Comparison of ENCODE assay signal across 1 cellular context in the genomic region with DNA sequence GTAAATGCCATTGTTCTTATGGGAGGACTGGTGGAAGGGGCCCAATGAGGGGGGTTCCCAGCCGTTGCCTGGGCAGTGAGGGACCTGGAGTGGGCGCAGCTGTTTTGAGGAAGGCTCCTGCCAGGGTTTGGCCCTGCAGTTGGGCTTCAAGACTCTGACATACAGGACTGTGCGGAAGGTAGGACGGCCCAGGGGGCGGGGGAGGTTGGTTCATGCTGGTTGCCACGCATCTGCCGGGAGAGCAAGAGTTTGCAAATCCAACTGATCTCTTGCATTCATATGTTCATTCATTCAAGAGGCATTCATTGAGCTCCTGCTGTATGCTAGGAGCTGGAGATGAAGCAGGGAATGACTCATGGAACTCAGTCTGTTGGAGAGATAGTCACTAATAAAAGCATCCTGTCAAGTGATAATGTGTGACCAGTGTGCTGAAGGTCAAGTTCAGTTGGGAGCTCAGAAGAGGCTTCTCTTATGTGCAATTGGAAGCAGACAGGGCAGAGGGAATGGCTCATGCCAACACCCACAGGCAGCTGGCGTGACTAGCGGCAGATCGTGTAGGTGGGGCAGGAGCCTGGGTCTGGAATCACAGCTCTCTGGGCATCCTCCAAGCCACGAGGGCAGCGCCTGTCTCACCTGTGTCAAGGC.
TF ChIP-seq lines count a peak whose summit lies in the region.

No MANE protein-coding gene starts in this region.

TF ChIP-seq in H1, 55 proteins besides CTCF, POLR2A, EP300 and RAD21 (continued from another document):
- TF ChIP-seq, protein P1, sequence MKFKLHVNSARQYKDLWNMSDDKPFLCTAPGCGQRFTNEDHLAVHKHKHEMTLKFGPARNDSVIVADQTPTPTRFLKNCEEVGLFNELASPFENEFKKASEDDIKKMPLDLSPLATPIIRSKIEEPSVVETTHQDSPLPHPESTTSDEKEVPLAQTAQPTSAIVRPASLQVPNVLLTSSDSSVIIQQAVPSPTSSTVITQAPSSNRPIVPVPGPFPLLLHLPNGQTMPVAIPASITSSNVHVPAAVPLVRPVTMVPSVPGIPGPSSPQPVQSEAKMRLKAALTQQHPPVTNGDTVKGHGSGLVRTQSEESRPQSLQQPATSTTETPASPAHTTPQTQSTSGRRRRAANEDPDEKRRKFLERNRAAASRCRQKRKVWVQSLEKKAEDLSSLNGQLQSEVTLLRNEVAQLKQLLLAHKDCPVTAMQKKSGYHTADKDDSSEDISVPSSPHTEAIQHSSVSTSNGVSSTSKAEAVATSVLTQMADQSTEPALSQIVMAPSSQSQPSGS (IDR thresholded peaks at IDR 0.05; ENCODE audit: low read length), result no peak
- TF ChIP-seq, protein P2, sequence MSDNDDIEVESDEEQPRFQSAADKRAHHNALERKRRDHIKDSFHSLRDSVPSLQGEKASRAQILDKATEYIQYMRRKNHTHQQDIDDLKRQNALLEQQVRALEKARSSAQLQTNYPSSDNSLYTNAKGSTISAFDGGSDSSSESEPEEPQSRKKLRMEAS (IDR thresholded peaks at IDR 0.05), result no peak
- TF ChIP-seq MAFK (IDR thresholded peaks at IDR 0.05; ENCODE audit: low read depth, low read length) (no peak), TCF12 (IDR thresholded peaks at IDR 0.05; ENCODE audit: low read depth, low read length) (no peak), HDAC6 (IDR thresholded peaks at IDR 0.05; ENCODE audit: low read depth, low read length) (no peak), SIN3A (conservative IDR thresholded peaks at IDR 0.05 in 1 of 2, IDR thresholded peaks at IDR 0.05 in 1 of 2; ENCODE audit: low read depth in 1 of 2, low read length in 2 of 2) (no peak), TBP (IDR thresholded peaks at IDR 0.05; ENCODE audit: low read depth, low read length) (no peak), YY1 (IDR thresholded peaks at IDR 0.05; ENCODE audit: low read depth, low read length) (no peak)
- TF ChIP-seq, protein P3, sequence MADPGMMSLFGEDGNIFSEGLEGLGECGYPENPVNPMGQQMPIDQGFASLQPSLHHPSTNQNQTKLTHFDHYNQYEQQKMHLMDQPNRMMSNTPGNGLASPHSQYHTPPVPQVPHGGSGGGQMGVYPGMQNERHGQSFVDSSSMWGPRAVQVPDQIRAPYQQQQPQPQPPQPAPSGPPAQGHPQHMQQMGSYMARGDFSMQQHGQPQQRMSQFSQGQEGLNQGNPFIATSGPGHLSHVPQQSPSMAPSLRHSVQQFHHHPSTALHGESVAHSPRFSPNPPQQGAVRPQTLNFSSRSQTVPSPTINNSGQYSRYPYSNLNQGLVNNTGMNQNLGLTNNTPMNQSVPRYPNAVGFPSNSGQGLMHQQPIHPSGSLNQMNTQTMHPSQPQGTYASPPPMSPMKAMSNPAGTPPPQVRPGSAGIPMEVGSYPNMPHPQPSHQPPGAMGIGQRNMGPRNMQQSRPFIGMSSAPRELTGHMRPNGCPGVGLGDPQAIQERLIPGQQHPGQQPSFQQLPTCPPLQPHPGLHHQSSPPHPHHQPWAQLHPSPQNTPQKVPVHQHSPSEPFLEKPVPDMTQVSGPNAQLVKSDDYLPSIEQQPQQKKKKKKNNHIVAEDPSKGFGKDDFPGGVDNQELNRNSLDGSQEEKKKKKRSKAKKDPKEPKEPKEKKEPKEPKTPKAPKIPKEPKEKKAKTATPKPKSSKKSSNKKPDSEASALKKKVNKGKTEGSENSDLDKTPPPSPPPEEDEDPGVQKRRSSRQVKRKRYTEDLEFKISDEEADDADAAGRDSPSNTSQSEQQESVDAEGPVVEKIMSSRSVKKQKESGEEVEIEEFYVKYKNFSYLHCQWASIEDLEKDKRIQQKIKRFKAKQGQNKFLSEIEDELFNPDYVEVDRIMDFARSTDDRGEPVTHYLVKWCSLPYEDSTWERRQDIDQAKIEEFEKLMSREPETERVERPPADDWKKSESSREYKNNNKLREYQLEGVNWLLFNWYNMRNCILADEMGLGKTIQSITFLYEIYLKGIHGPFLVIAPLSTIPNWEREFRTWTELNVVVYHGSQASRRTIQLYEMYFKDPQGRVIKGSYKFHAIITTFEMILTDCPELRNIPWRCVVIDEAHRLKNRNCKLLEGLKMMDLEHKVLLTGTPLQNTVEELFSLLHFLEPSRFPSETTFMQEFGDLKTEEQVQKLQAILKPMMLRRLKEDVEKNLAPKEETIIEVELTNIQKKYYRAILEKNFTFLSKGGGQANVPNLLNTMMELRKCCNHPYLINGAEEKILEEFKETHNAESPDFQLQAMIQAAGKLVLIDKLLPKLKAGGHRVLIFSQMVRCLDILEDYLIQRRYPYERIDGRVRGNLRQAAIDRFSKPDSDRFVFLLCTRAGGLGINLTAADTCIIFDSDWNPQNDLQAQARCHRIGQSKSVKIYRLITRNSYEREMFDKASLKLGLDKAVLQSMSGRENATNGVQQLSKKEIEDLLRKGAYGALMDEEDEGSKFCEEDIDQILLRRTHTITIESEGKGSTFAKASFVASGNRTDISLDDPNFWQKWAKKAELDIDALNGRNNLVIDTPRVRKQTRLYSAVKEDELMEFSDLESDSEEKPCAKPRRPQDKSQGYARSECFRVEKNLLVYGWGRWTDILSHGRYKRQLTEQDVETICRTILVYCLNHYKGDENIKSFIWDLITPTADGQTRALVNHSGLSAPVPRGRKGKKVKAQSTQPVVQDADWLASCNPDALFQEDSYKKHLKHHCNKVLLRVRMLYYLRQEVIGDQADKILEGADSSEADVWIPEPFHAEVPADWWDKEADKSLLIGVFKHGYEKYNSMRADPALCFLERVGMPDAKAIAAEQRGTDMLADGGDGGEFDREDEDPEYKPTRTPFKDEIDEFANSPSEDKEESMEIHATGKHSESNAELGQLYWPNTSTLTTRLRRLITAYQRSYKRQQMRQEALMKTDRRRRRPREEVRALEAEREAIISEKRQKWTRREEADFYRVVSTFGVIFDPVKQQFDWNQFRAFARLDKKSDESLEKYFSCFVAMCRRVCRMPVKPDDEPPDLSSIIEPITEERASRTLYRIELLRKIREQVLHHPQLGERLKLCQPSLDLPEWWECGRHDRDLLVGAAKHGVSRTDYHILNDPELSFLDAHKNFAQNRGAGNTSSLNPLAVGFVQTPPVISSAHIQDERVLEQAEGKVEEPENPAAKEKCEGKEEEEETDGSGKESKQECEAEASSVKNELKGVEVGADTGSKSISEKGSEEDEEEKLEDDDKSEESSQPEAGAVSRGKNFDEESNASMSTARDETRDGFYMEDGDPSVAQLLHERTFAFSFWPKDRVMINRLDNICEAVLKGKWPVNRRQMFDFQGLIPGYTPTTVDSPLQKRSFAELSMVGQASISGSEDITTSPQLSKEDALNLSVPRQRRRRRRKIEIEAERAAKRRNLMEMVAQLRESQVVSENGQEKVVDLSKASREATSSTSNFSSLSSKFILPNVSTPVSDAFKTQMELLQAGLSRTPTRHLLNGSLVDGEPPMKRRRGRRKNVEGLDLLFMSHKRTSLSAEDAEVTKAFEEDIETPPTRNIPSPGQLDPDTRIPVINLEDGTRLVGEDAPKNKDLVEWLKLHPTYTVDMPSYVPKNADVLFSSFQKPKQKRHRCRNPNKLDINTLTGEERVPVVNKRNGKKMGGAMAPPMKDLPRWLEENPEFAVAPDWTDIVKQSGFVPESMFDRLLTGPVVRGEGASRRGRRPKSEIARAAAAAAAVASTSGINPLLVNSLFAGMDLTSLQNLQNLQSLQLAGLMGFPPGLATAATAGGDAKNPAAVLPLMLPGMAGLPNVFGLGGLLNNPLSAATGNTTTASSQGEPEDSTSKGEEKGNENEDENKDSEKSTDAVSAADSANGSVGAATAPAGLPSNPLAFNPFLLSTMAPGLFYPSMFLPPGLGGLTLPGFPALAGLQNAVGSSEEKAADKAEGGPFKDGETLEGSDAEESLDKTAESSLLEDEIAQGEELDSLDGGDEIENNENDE (IDR thresholded peaks at IDR 0.05; ENCODE audit: insufficient replicate concordance, low read length), result no peak
